ENCODE assay signal across 8 cellular contexts in genomic region chr19:49641688-49642487, GRCh38. TPM values are rescaled to one million over a fixed set of nuclear protein-coding genes. Genes with fewer than 3 reads are reported as not detected.
DNase-seq lines count a peak whose midpoint lies in the region; ATAC-seq and TF ChIP-seq lines count a peak whose summit lies in the region.

TSS of gene SCAF1 (plus strand) at chr19:49642209. CDS start at chr19:49645027, 2,818 bp downstream.

- H3K27me3 Mint-ChIP-seq in T-helper 17 cell = no peaks in the 10 kb centered on the region

- H3K36me3 ChIP-seq in upper lobe of right lung = peaks cover 7% of the 10 kb centered on the region

- peak; percentile 45 for ATAC-seq in HG02884 (IDR thresholded peaks at IDR 0.05; ENCODE audit: unreplicated experiment)
- peak; percentile 75 for ATAC-seq in T-helper 17 cell
- peak; percentile 80 to 81 for ATAC-seq in left cardiac atrium
- peak; percentile 82 for ATAC-seq in upper lobe of right lung

- H3K27ac ChIP-seq in upper lobe of right lung = peak within 1 kb of the TSS; percentile 100

- no peaks in the 10 kb centered on the region for H3K27me3 ChIP-seq in upper lobe of right lung

- H3K4me1 Mint-ChIP-seq in T-helper 17 cell = peaks cover 50% of the 10 kb centered on the region

- intact Hi-C loops in left cardiac atrium (cut with DNase I) (no loop called here), posterior vena cava (cut with DNase I) (no loop called here), upper lobe of right lung (cut with DNase I) (no loop called here)

- H3K4me1 ChIP-seq in upper lobe of right lung = peaks cover 32% of the 10 kb centered on the region

- no peaks in the 10 kb centered on the region for H3K9me3 ChIP-seq in T-helper 17 cell (ENCODE audit: control insufficient read depth, low read length, poor library complexity, severe bottlenecking)
- H3K9me3 ChIP-seq in upper lobe of right lung = no peaks in the 10 kb centered on the region

- peak within 1 kb of the TSS; percentile 95 for H3K4me3 Mint-ChIP-seq in T-helper 17 cell

- in situ Hi-C loops in GM13977 (cut with MboI; ENCODE audit: low pct_unique_long_range_greater_than_20kb, low sequenced_read_pairs, unreplicated experiment) = no loop called here

- DNase-seq in GM13977 (ENCODE audit: low spot score) = peak; percentile 99
- DNase-seq in NCI-H1694 treated with DMSO at 0.1 percent for 48 hours (lab: John Stamatoyannopoulos, UW) = peak; percentile 97
- peak; percentile 98 to 100 (median 99) for DNase-seq in T-helper 17 cell
- DNase-seq in amygdala (lab: John Stamatoyannopoulos, UW) = peak; percentile 90 to 100 (median 99)
- peak; percentile 100 for DNase-seq in left cardiac atrium
- DNase-seq in posterior vena cava (ENCODE audit: low spot score) = peak; percentile 100
- peak; percentile 100 for DNase-seq in upper lobe of right lung

- peaks cover 4% of the 10 kb centered on the region for H3K36me3 Mint-ChIP-seq in T-helper 17 cell (ENCODE audit: low read depth)

- peak within 1 kb of the TSS; percentile 91 for H3K4me3 ChIP-seq in upper lobe of right lung

- TF ChIP-seq CTCF in GM13977 (IDR thresholded peaks at IDR 0.05; ENCODE audit: extremely low read depth, insufficient read depth, missing control alignments) (no peak), upper lobe of right lung (IDR thresholded peaks at IDR 0.05) (no peak)

- H3K27ac Mint-ChIP-seq in T-helper 17 cell = peak within 1 kb of the TSS; percentile 98

RNA-seq across cellular contexts. Expression of gene SCAF1, which starts in this region (rescaled TPM):
- 10 to 100 TPM; 34.1 to 36.3 TPM for total RNA-seq in T-helper 17 cell
- 10 to 100 TPM; 38.6 to 46.9 TPM for total RNA-seq in left cardiac atrium
- total RNA-seq in posterior vena cava = 10 to 100 TPM; 43.5 to 55.1 TPM
- 67.9 TPM for total RNA-seq in upper lobe of right lung

Comparison
In these comparisons a context has a peak if more than half of its experiments do, and no peak if none do; other contexts are left out.
1. Peak in every context shown above with its lines: DNase-seq, ATAC-seq, H3K4me3 ChIP-seq and H3K27ac ChIP-seq.